In the genomic region with DNA sequence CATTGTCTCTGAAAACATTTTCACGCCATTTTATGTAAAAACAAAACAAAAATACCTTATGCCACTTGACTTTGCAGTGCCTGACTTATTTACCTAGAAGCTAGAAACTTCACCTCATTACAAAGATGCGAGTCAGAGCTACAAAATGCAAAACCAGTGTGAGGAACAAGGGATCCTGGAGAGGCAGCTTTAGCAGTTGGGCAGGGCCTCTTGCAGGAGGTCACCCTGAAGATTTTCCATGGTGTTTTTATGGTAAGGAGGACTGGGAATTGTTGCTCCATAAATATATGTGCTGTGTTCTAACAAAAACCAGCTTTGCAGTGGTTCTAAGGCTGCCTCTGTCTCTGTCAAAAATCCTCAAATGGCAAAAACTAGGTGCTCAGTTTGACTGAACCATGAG, we compare ENCODE assay signal across 1 cellular context.
TF ChIP-seq lines count a peak whose summit lies in the region.

No MANE protein-coding gene starts in this region.

TF ChIP-seq in SK-N-SH, 30 proteins besides CTCF, POLR2A, EP300 and RAD21:
- TF ChIP-seq MEF2A (IDR thresholded peaks at IDR 0.05; ENCODE audit: borderline replicate concordance, low read depth) (no peak), RXRA (IDR thresholded peaks at IDR 0.05; ENCODE audit: borderline replicate concordance, low read depth) (no peak), ELF1 (IDR thresholded peaks at IDR 0.05) (no peak), NFIC (IDR thresholded peaks at IDR 0.05; ENCODE audit: borderline replicate concordance) (no peak), RCOR1 (IDR thresholded peaks at IDR 0.05; ENCODE audit: low read length) (no peak), POLR2AphosphoS5 (IDR thresholded peaks at IDR 0.05; ENCODE audit: low read depth, low read length) (no peak)
- TF ChIP-seq, protein P1, sequence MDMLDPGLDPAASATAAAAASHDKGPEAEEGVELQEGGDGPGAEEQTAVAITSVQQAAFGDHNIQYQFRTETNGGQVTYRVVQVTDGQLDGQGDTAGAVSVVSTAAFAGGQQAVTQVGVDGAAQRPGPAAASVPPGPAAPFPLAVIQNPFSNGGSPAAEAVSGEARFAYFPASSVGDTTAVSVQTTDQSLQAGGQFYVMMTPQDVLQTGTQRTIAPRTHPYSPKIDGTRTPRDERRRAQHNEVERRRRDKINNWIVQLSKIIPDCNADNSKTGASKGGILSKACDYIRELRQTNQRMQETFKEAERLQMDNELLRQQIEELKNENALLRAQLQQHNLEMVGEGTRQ (IDR thresholded peaks at IDR 0.05; ENCODE audit: borderline replicate concordance, low read depth, low read length), result no peak
- TF ChIP-seq, protein P2, sequence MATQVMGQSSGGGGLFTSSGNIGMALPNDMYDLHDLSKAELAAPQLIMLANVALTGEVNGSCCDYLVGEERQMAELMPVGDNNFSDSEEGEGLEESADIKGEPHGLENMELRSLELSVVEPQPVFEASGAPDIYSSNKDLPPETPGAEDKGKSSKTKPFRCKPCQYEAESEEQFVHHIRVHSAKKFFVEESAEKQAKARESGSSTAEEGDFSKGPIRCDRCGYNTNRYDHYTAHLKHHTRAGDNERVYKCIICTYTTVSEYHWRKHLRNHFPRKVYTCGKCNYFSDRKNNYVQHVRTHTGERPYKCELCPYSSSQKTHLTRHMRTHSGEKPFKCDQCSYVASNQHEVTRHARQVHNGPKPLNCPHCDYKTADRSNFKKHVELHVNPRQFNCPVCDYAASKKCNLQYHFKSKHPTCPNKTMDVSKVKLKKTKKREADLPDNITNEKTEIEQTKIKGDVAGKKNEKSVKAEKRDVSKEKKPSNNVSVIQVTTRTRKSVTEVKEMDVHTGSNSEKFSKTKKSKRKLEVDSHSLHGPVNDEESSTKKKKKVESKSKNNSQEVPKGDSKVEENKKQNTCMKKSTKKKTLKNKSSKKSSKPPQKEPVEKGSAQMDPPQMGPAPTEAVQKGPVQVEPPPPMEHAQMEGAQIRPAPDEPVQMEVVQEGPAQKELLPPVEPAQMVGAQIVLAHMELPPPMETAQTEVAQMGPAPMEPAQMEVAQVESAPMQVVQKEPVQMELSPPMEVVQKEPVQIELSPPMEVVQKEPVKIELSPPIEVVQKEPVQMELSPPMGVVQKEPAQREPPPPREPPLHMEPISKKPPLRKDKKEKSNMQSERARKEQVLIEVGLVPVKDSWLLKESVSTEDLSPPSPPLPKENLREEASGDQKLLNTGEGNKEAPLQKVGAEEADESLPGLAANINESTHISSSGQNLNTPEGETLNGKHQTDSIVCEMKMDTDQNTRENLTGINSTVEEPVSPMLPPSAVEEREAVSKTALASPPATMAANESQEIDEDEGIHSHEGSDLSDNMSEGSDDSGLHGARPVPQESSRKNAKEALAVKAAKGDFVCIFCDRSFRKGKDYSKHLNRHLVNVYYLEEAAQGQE (IDR thresholded peaks at IDR 0.05; ENCODE audit: low read depth, low read length), result no peak
